ENCODE assay signal across 15 cellular contexts in the genomic region with DNA sequence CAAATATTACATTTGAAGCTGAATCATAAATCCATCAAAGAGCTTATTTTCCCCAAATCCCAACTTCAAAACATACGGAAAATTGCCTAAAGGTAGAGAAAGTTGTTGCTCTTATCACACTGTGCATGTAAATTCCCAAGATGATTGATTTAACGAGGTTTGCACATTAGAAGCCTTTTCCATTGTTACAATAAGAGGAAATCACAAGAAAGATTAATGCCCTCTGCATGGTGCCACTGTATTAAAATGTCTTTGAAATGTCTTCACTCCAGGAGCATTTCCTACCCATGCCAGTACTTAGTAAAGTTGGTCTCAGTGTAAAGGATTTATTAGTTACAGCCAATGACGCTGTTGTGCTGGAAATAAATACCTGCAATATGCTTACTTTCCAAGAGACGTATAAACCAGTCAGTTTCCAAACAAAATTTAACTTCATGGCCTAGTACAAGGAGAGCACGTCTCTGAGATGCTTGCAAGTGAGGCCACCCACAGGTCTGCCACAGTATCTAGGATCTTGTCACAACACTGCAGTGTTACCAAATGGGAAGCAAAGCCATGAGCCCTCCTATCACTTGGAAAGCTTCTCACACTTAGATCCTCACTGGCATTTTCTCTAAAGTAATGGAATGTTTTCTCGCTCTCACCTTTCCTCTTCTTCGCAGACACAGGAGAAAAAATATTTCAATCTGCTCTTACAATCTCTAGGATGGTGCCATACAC.
DNase-seq lines count a peak whose midpoint lies in the region; ATAC-seq, FAIRE-seq and TF ChIP-seq lines count a peak whose summit lies in the region.
"Had no signal": no experiment of that assay in that cellular context is flagged by ENCODE, and none has a peak within 500 bp of the region (broad histone marks: within the 10 kb centered on the region; RNA-seq: fewer than 3 reads in every experiment).

No MANE protein-coding gene starts in this region.

- no peak overlapping the region for H4K5ac ChIP-seq in mesendoderm (ENCODE audit: low read length)

- under 1% methylated on average over 7 of the region's 7 CpGs for WGBS in K562 (ENCODE audit: insufficient coverage, low coverage, missing lambda C conversion rate)
- no CpG with 5 or more reads among the region's 7 CpGs for WGBS in mesendoderm (ENCODE audit: extremely low coverage, insufficient coverage, low lambda C conversion rate)

- no peaks in the 10 kb centered on the region for H3K9me1 ChIP-seq in K562 (ENCODE audit: control insufficient read depth, insufficient read depth, low read length)

- no peak overlapping the region for H2BK120ac ChIP-seq in mesendoderm (ENCODE audit: low read depth, low read length)

- peaks cover 8% of the 10 kb centered on the region; the same call in 1 of the 2 replicates for H3K9me2 ChIP-seq in GM23338 (ENCODE audit: insufficient read depth)

- H4K20me1 ChIP-seq in GM23338 (replicated peaks; ENCODE audit: insufficient read depth) (no peaks in the 10 kb centered on the region), K562 (replicated peaks; ENCODE audit: control insufficient read depth, insufficient read depth, low read length) (no peaks in the 10 kb centered on the region)

- H3K9me3 Mint-ChIP-seq in GM23338, result no peaks in the 10 kb centered on the region

- H3K4ac ChIP-seq in mesendoderm (ENCODE audit: low read depth, low read length), result no peak overlapping the region

- FAIRE-seq in K562 (lab: Jason Lieb, UNC), result no peak

- H3K79me2 ChIP-seq in GM23338 (replicated peaks; ENCODE audit: insufficient read depth) (no peaks in the 10 kb centered on the region), K562 (ENCODE audit: control insufficient read depth, insufficient read depth, low read length) (no peaks in the 10 kb centered on the region), mesendoderm (ENCODE audit: control insufficient read depth, insufficient read depth, low read length) (no peaks in the 10 kb centered on the region)

- no TSS peak for BruUV-seq in K562 (replicated peaks; lab: Mats Ljungman, UMichigan)

- in situ Hi-C loops in K562 (cut with MboI), result no loop called here

- no peak overlapping the region for H3K4me3 Mint-ChIP-seq in GM23338
- H3K4me3 Mint-ChIP-seq: B cell; CD4-positive, CD25-positive, alpha-beta regulatory T cell; HFFc6 had no signal

- H2AFZ ChIP-seq in GM23338, result no peak overlapping the region
- H2AFZ ChIP-seq in K562 (ENCODE audit: low read depth, low read length), result no peak overlapping the region
- H2AFZ ChIP-seq: PC-9 had no signal

- H3K79me1 ChIP-seq in mesendoderm (ENCODE audit: low read length), result no peaks in the 10 kb centered on the region

- no peak overlapping the region for H3K56ac ChIP-seq in mesendoderm (ENCODE audit: low read length)

- TF ChIP-seq EP300 in Ishikawa (IDR thresholded peaks at IDR 0.05; ENCODE audit: borderline replicate concordance), result peak; percentile 63; the same call in 1 of the 2 replicates
- TF ChIP-seq EP300 in K562 (IDR thresholded peaks at IDR 0.05; ENCODE audit: low read length), result no peak

- no peaks in the 10 kb centered on the region for H3K36me3 ChIP-seq in GM23338 (ENCODE audit: insufficient read depth)
- no peaks in the 10 kb centered on the region for H3K36me3 ChIP-seq in K562 (ENCODE audit: control insufficient read depth, insufficient read depth, low read length)
- no peaks in the 10 kb centered on the region for H3K36me3 ChIP-seq in mesendoderm (ENCODE audit: control insufficient read depth, insufficient read depth, low read length)
- H3K36me3 ChIP-seq: SJSA1 had no signal

- CTCF ChIA-PET in K562 (lab: Yijun Ruan, JAX; ENCODE audit: low intra/inter-chr PET ratio), result no interaction called here

- intact Hi-C loops in K562 (cut with micrococcal nuclease), result loop anchor here (10.0 kb wide), 1 partner anchor 238 kb away; no protein-coding TSS in a partner anchor

- H3K4me1 Mint-ChIP-seq in GM23338, result peaks cover 40% of the 10 kb centered on the region
- H3K4me1 Mint-ChIP-seq: CD4-positive, CD25-positive, alpha-beta regulatory T cell had no signal

- H2AK5ac ChIP-seq in mesendoderm (ENCODE audit: low read length), result no peak overlapping the region

- no peaks in the 10 kb centered on the region for H3K27me3 Mint-ChIP-seq in GM23338 (ENCODE audit: insufficient read depth, low read depth, poor library complexity)
- H3K27me3 Mint-ChIP-seq: CD4-positive, CD25-positive, alpha-beta regulatory T cell had no signal

- H3K4me1 ChIP-seq in GM23338 (ENCODE audit: insufficient read depth) (peaks cover 31% of the 10 kb centered on the region), K562 (replicated peaks in 1 of 2; ENCODE audit: control insufficient read depth in 2 of 2, insufficient read depth in 2 of 2, low read length in 2 of 2) (no peaks in the 10 kb centered on the region), mesendoderm (ENCODE audit: control insufficient read depth, low read depth, low read length) (peaks cover 3% of the 10 kb centered on the region)
- H3K4me1 ChIP-seq: SJSA1 had no signal

- H3K4me2 ChIP-seq in GM23338 (peak overlapping the region; percentile 62), K562 (ENCODE audit: insufficient read depth, low read length) (no peak overlapping the region), mesendoderm (ENCODE audit: low read length) (no peak overlapping the region)
- H3K4me2 ChIP-seq: PC-9 had no signal

- TF ChIP-seq CTCF in GM23338 (conservative IDR thresholded peaks at IDR 0.05; ENCODE audit: low read depth in 2 of 2) (no peak), K562 (IDR thresholded peaks at IDR 0.05 in 2 of 3, conservative IDR thresholded peaks at IDR 0.05 in 1 of 3; ENCODE audit: insufficient read depth in 2 of 3, low read depth in 1 of 3, low read length in 3 of 3) (no peak)

- H2BK5ac ChIP-seq in mesendoderm (ENCODE audit: low read length), result no peak overlapping the region

- H3K9ac ChIP-seq in K562 (ENCODE audit: insufficient read depth in 1 of 2, low read depth in 2 of 2, low read length in 2 of 2), result no peak overlapping the region
- no peak overlapping the region for H3K9ac ChIP-seq in mesendoderm (ENCODE audit: low read length)

- H3K18ac ChIP-seq in mesendoderm (ENCODE audit: low read length), result no peak overlapping the region

- no peaks in the 10 kb centered on the region for H3K36me3 Mint-ChIP-seq in GM23338 (ENCODE audit: low read depth)
- H3K36me3 Mint-ChIP-seq: CD4-positive, CD25-positive, alpha-beta regulatory T cell had no signal

- H3K4me3 ChIP-seq in GM23338, result no peak overlapping the region
- no peak overlapping the region for H3K4me3 ChIP-seq in K562
- H3K4me3 ChIP-seq in mesendoderm (ENCODE audit: low read length), result no peak overlapping the region
- H3K4me3 ChIP-seq: PC-9, SJSA1 had no signal

- TF ChIP-seq RAD21 in Ishikawa (IDR thresholded peaks at IDR 0.05; ENCODE audit: low read depth) (no peak), K562 (CRISPR knock-in tag; conservative IDR thresholded peaks at IDR 0.05 in 1 of 2, IDR thresholded peaks at IDR 0.05 in 1 of 2) (no peak)

- H3K9me3 ChIP-seq in K562 (replicated peaks; ENCODE audit: control insufficient read depth, insufficient read depth, low read depth, low read length), result no peaks in the 10 kb centered on the region
- H3K9me3 ChIP-seq: SJSA1 had no signal

- H3K27ac ChIP-seq in GM23338 (ENCODE audit: low read depth) (no peak overlapping the region), K562 (ENCODE audit: extremely low read depth, low read depth, low read length) (no peak overlapping the region), mesendoderm (ENCODE audit: low read depth, low read length) (no peak overlapping the region)
- H3K27ac ChIP-seq: PC-9, SJSA1 had no signal

- H3K23ac ChIP-seq in mesendoderm (ENCODE audit: low read length), result no peak overlapping the region

- H3K27me3 ChIP-seq in GM23338 (ENCODE audit: insufficient read depth) (no peaks in the 10 kb centered on the region), K562 (ENCODE audit: control insufficient read depth in 2 of 2, insufficient read depth in 2 of 2, low read length in 2 of 2) (no peaks in the 10 kb centered on the region; a peak in 1 of 5 replicates), mesendoderm (ENCODE audit: insufficient read depth, low read length, poor library complexity) (no peaks in the 10 kb centered on the region)
- H3K27me3 ChIP-seq: SJSA1 had no signal

- no peak overlapping the region for H2BK15ac ChIP-seq in mesendoderm (replicated peaks; ENCODE audit: low read depth)

- peak; percentile 56 for DNase-seq in GM23338 (ENCODE audit: low spot score)
- DNase-seq in K562 (ENCODE audit: extremely low read depth in 1 of 4, low spot score in 3 of 4), result no peak
- peak; percentile 92 for DNase-seq in mesendoderm
- no peak for DNase-seq in NCI-H1105 treated with DMSO at 0.1 percent for 48 hours (lab: John Stamatoyannopoulos, UW)
- DNase-seq: CD4-positive, CD25-positive, alpha-beta regulatory T cell; HFFc6; NCI-H1930; NCI-H748 treated with DMSO at 0.1 percent for 48 hours; PC-9; SW 1271 had no signal

- peak; percentile 91 for ATAC-seq in GM23338
- ATAC-seq in K562, result 0 out of 3 replicates have a peak, but pooled peaks have one; percentile 25
- ATAC-seq in HG03432 (IDR thresholded peaks at IDR 0.05; ENCODE audit: unreplicated experiment), result no peak
- no peak for ATAC-seq in GM21360 (IDR thresholded peaks at IDR 0.05; ENCODE audit: unreplicated experiment)

- no peak overlapping the region for H4K8ac ChIP-seq in mesendoderm (ENCODE audit: low read depth, low read length)

- no peaks in the 10 kb centered on the region for H3F3A ChIP-seq in GM23338 (replicated peaks; ENCODE audit: low read depth)

- no peak for TF ChIP-seq POLR2A in K562 (conservative IDR thresholded peaks at IDR 0.05)

- no peak overlapping the region for H3K27ac Mint-ChIP-seq in GM23338
- H3K27ac Mint-ChIP-seq: B cell; CD4-positive, CD25-positive, alpha-beta regulatory T cell; HFFc6 had no signal

- POLR2A ChIA-PET in K562 (lab: Yijun Ruan, JAX), result interaction anchor here (0.9 kb wide), 1 partner anchor 17 kb away, joined by 3 read pairs; no protein-coding TSS in a partner anchor

TF ChIP-seq in GM23338, 12 proteins besides CTCF, POLR2A, EP300 and RAD21:
- TF ChIP-seq NANOG (IDR thresholded peaks at IDR 0.05; ENCODE audit: borderline replicate concordance) (peak; percentile 59; the same call in 1 of the 2 replicates), STAT1 (IDR thresholded peaks at IDR 0.05; ENCODE audit: unreplicated experiment) (no peak)

TF ChIP-seq in Ishikawa, 13 proteins besides CTCF, POLR2A, EP300 and RAD21 (continues in another document):
- TF ChIP-seq CEBPB (IDR thresholded peaks at IDR 0.05) (peak; percentile 50; the same call in 1 of the 2 replicates), ZBTB7A (IDR thresholded peaks at IDR 0.05; ENCODE audit: low read depth) (no peak), TAF1 (IDR thresholded peaks at IDR 0.05; ENCODE audit: low read depth) (no peak), TEAD4 (IDR thresholded peaks at IDR 0.05) (peak; percentile 89), EGR1 (IDR thresholded peaks at IDR 0.05) (no peak), FOXM1 (IDR thresholded peaks at IDR 0.05; ENCODE audit: borderline replicate concordance, low read depth) (no peak)

TF ChIP-seq in K562, 482 proteins besides CTCF, POLR2A, EP300 and RAD21:
- TF ChIP-seq PTTG1 (tag; IDR thresholded peaks at IDR 0.05; ENCODE audit: low read depth), result no peak
- TF ChIP-seq ZC3H11A (IDR thresholded peaks at IDR 0.05; ENCODE audit: low read depth, low read length), result no peak
- TF ChIP-seq SUPT5H (IDR thresholded peaks at IDR 0.05), result no peak
- TF ChIP-seq NFRKB (IDR thresholded peaks at IDR 0.05; ENCODE audit: low read depth), result no peak
TF ChIP-seq in K562: peak in this region for 0.

Comparison
In these comparisons a context has a peak if more than half of its experiments do, and no peak if none do; other contexts are left out.
1. ATAC-seq: peak in GM23338 (single experiment) and K562 (single experiment); none in HG03432 (single experiment) and GM21360 (single experiment).
2. DNase-seq: peak in GM23338 (single experiment) and mesendoderm (single experiment); none in K562 (0 of 4) and NCI-H1105 treated with DMSO at 0.1 percent for 48 hours (single experiment).